ENCODE assay signal across 5 cellular contexts in the genomic region with DNA sequence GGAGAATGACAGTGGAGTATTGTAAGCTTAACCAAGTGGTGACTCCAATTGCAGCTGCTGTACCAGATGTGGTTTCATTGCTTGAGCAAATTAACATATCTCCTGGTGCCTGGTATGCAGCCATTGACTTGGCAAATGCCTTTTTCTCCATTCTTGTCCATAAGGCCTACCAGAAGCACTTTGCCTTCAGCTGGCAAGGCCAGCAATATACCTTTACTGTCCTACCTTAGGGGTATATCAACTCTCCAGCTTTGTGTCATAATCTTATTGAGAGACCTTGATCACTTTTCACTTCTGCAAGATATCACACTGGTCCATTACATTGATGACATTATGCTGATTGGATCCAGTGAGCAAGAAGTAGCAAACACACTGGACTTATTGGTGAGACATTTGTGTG. TPM values are rescaled to one million over a fixed set of nuclear protein-coding genes. Genes with fewer than 3 reads are reported as not detected.
"Had no signal": no experiment of that assay in that cellular context is flagged by ENCODE, and none has a peak within 500 bp of the region (broad histone marks: within the 10 kb centered on the region; RNA-seq: fewer than 3 reads in every experiment).

No MANE protein-coding gene starts in this region.

RNA-seq across cellular contexts. Expression of a gene that starts 39.0 kb away (rescaled TPM):
- total RNA-seq: HT-29, HT1080, IMR-90 had no signal
- polyA plus RNA-seq: IgD-negative memory B cell, IMR-90 had no signal

RNA-seq across cellular contexts. Expression of a gene that starts 52.8 kb away (rescaled TPM):
- total RNA-seq: HepG2, HT1080, IMR-90 had no signal
- polyA plus RNA-seq: HepG2, IgD-negative memory B cell, IMR-90 had no signal
